Comparison of ENCODE assay signal across 19 cellular contexts in the genomic region with DNA sequence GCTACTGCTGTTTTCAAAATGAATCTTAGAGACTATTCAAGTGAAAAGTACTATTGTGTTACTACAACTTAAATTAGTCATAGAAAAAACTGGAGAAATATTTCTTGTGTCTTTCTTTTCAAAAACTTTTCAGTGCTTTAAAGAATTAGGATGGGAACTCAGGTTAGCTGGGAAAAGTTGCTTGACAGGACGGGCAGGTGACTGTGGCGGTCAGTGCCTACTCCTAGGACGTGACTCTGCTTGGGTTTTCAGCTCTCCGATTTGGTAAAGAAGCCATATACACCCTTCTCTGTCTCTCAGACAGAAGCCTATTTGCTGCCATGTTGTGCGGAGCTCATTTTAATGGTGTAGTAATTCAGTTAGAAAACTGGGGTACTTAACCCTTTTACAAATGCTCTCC.
"Had no signal": no experiment of that assay in that cellular context is flagged by ENCODE, and none has a peak within 500 bp of the region (broad histone marks: within the 10 kb centered on the region; RNA-seq: fewer than 3 reads in every experiment).

No MANE protein-coding gene starts in this region.

- ATAC-seq: gastrocnemius medialis; heart right ventricle; left cardiac atrium; left lung; left ventricle myocardium superior; lower lobe of right lung; naive thymus-derived CD4-positive, alpha-beta T cell had no signal

- FAIRE-seq: endothelial cell of umbilical vein, islet of Langerhans, keratinocyte had no signal

- H3K36me3 ChIP-seq: colonic mucosa, gastrocnemius medialis, heart right ventricle, left lung, lower lobe of right lung had no signal

- H3K27me3 ChIP-seq: colonic mucosa, gastrocnemius medialis, heart right ventricle, left lung had no signal

- DNase-seq: colonic mucosa; cortex of kidney; effector CD8-positive, alpha-beta T cell; foreskin melanocyte; gastrocnemius medialis; glutamatergic neuron; head of caudate nucleus; heart right ventricle; hippocampal formation; left cardiac atrium; left lung; left ventricle myocardium superior; lower lobe of right lung; mesenchymal stem cell; midbrain; naive thymus-derived CD4-positive, alpha-beta T cell had no signal

- H3K4me1 ChIP-seq: colonic mucosa, gastrocnemius medialis, heart right ventricle, left lung, lower lobe of right lung had no signal

- H3K27ac ChIP-seq: colonic mucosa, gastrocnemius medialis, heart right ventricle, left lung, lower lobe of right lung had no signal

- H3K9me3 ChIP-seq: colonic mucosa, gastrocnemius medialis, heart right ventricle, left lung, lower lobe of right lung had no signal

- H3K4me3 ChIP-seq: colonic mucosa, gastrocnemius medialis, heart right ventricle, left lung, lower lobe of right lung had no signal
